In the genomic region with DNA sequence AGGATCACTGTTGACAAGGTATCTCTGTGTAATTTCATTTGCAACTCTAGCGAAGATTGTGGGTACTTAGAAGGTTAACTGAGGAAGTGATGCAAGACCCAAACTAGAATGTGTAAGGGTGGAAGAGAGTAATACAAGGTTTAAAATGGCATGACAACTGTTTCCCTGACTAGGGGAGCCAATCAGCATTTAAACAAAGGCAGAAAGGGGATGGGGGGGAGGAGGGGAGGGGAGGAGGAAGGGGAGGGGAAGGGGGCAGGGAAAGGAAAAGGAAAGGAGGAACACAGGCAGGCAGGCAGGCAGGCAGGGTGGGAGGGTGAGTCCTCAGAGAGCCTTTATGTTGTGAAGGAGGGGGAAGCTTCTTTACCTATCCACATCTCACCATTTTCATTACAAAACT, we compare ENCODE assay signal across 11 cellular contexts. TPM values are rescaled to one million over a fixed set of nuclear protein-coding genes. Genes with fewer than 3 reads are reported as not detected.
DNase-seq lines count a peak whose midpoint lies in the region; ATAC-seq and TF ChIP-seq lines count a peak whose summit lies in the region.
"Had no signal": no experiment of that assay in that cellular context is flagged by ENCODE, and none has a peak within 500 bp of the region (broad histone marks: within the 10 kb centered on the region; RNA-seq: fewer than 3 reads in every experiment).

No MANE protein-coding gene starts in this region.

- H3K4me3 ChIP-seq in Jurkat, Clone E6-1 (ENCODE audit: low read length), result no peak overlapping the region
- H3K4me3 ChIP-seq in mucosa of descending colon, result no peak overlapping the region

- intact Hi-C loops in activated CD4-positive, alpha-beta memory T cell treated with anti-CD3 and anti-CD28 coated beads for 36 hours (cut with micrococcal nuclease), result loop anchor here (2.0 to 5.0 kb wide), 2 partner anchors 218 to 397 kb away; no protein-coding TSS in a partner anchor
- intact Hi-C loops in mucosa of descending colon (cut with DNase I, micrococcal nuclease), result no loop called here

- no peaks in the 10 kb centered on the region for H3K36me3 ChIP-seq in mucosa of descending colon (ENCODE audit: low read depth)

- peak overlapping the region; percentile 57 for H3K27ac Mint-ChIP-seq in activated CD4-positive, alpha-beta memory T cell treated with anti-CD3 and anti-CD28 coated beads for 36 hours
- H3K27ac Mint-ChIP-seq: activated B cell treated with CpG ODN at 0.5 μM for 24 hours had no signal

- no peaks in the 10 kb centered on the region for H3K9me3 Mint-ChIP-seq in activated CD4-positive, alpha-beta memory T cell treated with anti-CD3 and anti-CD28 coated beads for 36 hours
- H3K9me3 Mint-ChIP-seq: activated B cell treated with CpG ODN at 0.5 μM for 24 hours had no signal

- H3K9me3 ChIP-seq in mucosa of descending colon, result no peaks in the 10 kb centered on the region

- H3K4me1 Mint-ChIP-seq in activated CD4-positive, alpha-beta memory T cell treated with anti-CD3 and anti-CD28 coated beads for 36 hours (ENCODE audit: low read depth), result peaks cover 10% of the 10 kb centered on the region

- peak; percentile 58 to 62 for DNase-seq in AML-193 (lab: John Stamatoyannopoulos, UW)
- peak; percentile 28 for DNase-seq in Jurkat, Clone E6-1 (ENCODE audit: low read depth, low spot score)
- no peak for DNase-seq in activated CD4-positive, alpha-beta memory T cell treated with anti-CD3 and anti-CD28 coated beads for 36 hours
- DNase-seq in iris pigment epithelial cell (ENCODE audit: low read depth), result peak; percentile 55
- no peak for DNase-seq in mucosa of descending colon
- no peak for DNase-seq in kidney glomerular epithelial cell (lab: John Stamatoyannopoulos, UW)
- no peak for DNase-seq in glomerular visceral epithelial cell (ENCODE audit: extremely low spot score)
- DNase-seq: activated B cell treated with CpG ODN at 0.5 μM for 24 hours, EL, NCI-H1930 had no signal

- POLR2A ChIA-PET in activated CD4-positive, alpha-beta memory T cell treated with anti-CD3 and anti-CD28 coated beads for 36 hours (lab: Charles Lee), result interaction anchor here (2.1 kb wide), 1 partner anchor 82 kb away, joined by 6 read pairs; no protein-coding TSS in a partner anchor

- CTCF ChIA-PET in activated CD4-positive, alpha-beta memory T cell treated with anti-CD3 and anti-CD28 coated beads for 36 hours (lab: Charles Lee), result interaction anchor here (0.6 to 2.5 kb wide), 8 partner anchors 9 to 458 kb away, joined by 3 to 17 read pairs (median 5); no protein-coding TSS in a partner anchor

- TF ChIP-seq CTCF in mucosa of descending colon (IDR thresholded peaks at IDR 0.05), result no peak

- no peaks in the 10 kb centered on the region for H3K27me3 Mint-ChIP-seq in activated CD4-positive, alpha-beta memory T cell treated with anti-CD3 and anti-CD28 coated beads for 36 hours
- H3K27me3 Mint-ChIP-seq: activated B cell treated with CpG ODN at 0.5 μM for 24 hours had no signal

- no peak overlapping the region for H3K4me3 Mint-ChIP-seq in activated CD4-positive, alpha-beta memory T cell treated with anti-CD3 and anti-CD28 coated beads for 36 hours
- H3K4me3 Mint-ChIP-seq: activated B cell treated with CpG ODN at 0.5 μM for 24 hours had no signal

- ATAC-seq in mucosa of descending colon, result no peak
- ATAC-seq in GM21528 (IDR thresholded peaks at IDR 0.05; ENCODE audit: low FRiP score, unreplicated experiment), result no peak

- H3K4me1 ChIP-seq in mucosa of descending colon (ENCODE audit: low read depth), result peaks cover 18% of the 10 kb centered on the region

- H3K36me3 Mint-ChIP-seq in activated CD4-positive, alpha-beta memory T cell treated with anti-CD3 and anti-CD28 coated beads for 36 hours, result peaks cover 27% of the 10 kb centered on the region

RNA-seq across cellular contexts. Expression of a gene that starts 31.1 kb away (rescaled TPM):
- polyA plus RNA-seq in Jurkat, Clone E6-1 (2012; ENCODE audit: insufficient read depth, insufficient read length), result 20.1 TPM
- total RNA-seq in activated CD4-positive, alpha-beta memory T cell treated with anti-CD3 and anti-CD28 coated beads for 36 hours, result 10 to 100 TPM; 18.9 to 24.8 TPM
- 10 to 100 TPM; 23.0 to 31.5 (median 26.1) TPM for total RNA-seq in mucosa of descending colon

RNA-seq across cellular contexts. Expression of a gene that starts 44.3 kb away (rescaled TPM):
- polyA plus RNA-seq in Jurkat, Clone E6-1 (2012; ENCODE audit: insufficient read depth, insufficient read length), result 135 TPM
- 100 to 1,000 TPM; 107 to 108 TPM for total RNA-seq in activated CD4-positive, alpha-beta memory T cell treated with anti-CD3 and anti-CD28 coated beads for 36 hours
- total RNA-seq in mucosa of descending colon, result 10 to 100 TPM; 70.2 to 79.6 (median 78.6) TPM

Comparison
In these comparisons a context has a peak if more than half of its experiments do, and no peak if none do; other contexts are left out.
1. DNase-seq: peak in AML-193 (2 of 2), Jurkat, Clone E6-1 (single experiment) and iris pigment epithelial cell (single experiment); none in activated CD4-positive, alpha-beta memory T cell treated with anti-CD3 and anti-CD28 coated beads for 36 hours (single experiment), mucosa of descending colon (0 of 3), kidney glomerular epithelial cell (single experiment) and glomerular visceral epithelial cell (single experiment).